ENCODE assay signal across 8 cellular contexts in the genomic region with DNA sequence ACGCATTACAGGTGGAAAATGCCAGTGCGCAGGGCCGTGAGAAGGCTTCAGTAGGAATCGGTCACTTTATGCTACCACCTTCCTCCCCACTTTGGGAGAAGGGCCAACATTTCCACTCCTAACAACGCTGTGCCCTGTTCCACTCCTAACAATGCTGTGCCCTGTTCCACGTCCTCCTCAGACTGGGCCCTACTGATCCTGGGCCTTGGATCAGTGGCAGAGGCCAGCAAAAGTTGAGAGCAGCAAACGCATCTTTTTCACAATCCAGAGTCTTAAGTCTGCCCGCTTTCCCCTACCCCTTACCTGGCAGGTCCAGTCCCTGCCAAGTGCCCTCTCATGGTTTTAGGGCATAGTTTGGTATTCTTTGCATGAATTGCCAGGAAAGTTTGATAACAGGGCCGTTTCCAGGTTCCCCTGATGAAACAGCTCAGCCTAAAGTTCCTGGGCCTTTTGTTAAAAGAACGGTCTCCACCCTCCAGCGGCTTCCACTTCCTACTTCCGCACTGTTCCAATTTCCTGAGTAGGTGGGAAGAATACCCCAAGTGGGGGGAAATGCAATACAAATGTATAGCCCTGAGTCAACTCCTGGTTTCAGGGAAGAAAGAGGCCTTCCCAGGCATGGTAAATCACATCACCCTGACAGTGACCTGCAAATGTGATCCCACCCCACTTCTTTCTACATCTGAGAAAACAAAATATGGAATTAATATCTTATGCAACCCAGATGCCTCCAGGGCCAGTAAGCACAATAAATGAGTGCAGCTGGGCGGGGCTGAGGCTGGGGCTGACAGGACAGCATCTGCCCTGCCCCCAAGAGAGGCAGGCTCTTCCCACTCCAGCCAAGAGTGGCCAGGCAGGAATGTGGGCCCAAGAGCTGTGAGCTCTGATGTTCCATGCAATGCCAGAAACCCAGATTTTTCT. TPM values are rescaled to one million over a fixed set of nuclear protein-coding genes. Genes with fewer than 3 reads are reported as not detected.
DNase-seq lines count a peak whose midpoint lies in the region; ATAC-seq, FAIRE-seq and TF ChIP-seq lines count a peak whose summit lies in the region.

No MANE protein-coding gene starts in this region.

- CTCF ChIA-PET in CD4-positive, alpha-beta T cell (lab: Charles Lee) = interaction anchor here (1.5 kb wide), 1 partner anchor 34 kb away, joined by 4 read pairs; no protein-coding TSS in a partner anchor
- CTCF ChIA-PET in CD8-positive, alpha-beta T cell (lab: Charles Lee) = interaction anchor here (0.8 to 2.1 kb wide), 3 partner anchors 29 to 136 kb away, joined by 3 to 7 read pairs (median 5); no protein-coding TSS in a partner anchor

- H3K4me3 ChIP-seq in Peyer's patch (no peak overlapping the region), fibroblast of mammary gland (ENCODE audit: control insufficient read depth, low read depth, low read length) (peak overlapping the region; percentile 37)
- no peak overlapping the region for H3K4me3 ChIP-seq in CD8-positive, alpha-beta T cell (ENCODE audit: low read depth, low read length)

- H3K27ac Mint-ChIP-seq in CD4-positive, alpha-beta T cell = peak overlapping the region; percentile 76
- peak overlapping the region in 6 of 10 donors; percentile 13 to 75 (median 66) for H3K27ac Mint-ChIP-seq in naive thymus-derived CD8-positive, alpha-beta T cell
- H3K27ac Mint-ChIP-seq in CD8-positive, alpha-beta T cell = no peak overlapping the region

- H3K36me3 Mint-ChIP-seq in CD4-positive, alpha-beta T cell (ENCODE audit: low read depth) = peaks cover 60% of the 10 kb centered on the region
- H3K36me3 Mint-ChIP-seq in naive thymus-derived CD8-positive, alpha-beta T cell = peaks cover 5 to 53% (median 10%) of the 10 kb centered on the region in 3 donors
- H3K36me3 Mint-ChIP-seq in CD8-positive, alpha-beta T cell = peaks cover 60% of the 10 kb centered on the region

- H3K36me3 ChIP-seq in Peyer's patch = peaks cover 0 to 41% (median 0%) of the 10 kb centered on the region in 3 donors
- peaks cover 15% of the 10 kb centered on the region for H3K36me3 ChIP-seq in CD8-positive, alpha-beta T cell (ENCODE audit: insufficient read depth, low read length)

- intact Hi-C loops in CD4-positive, alpha-beta T cell (cut with DNase I, micrococcal nuclease) = no loop called here
- intact Hi-C loops in CD8-positive, alpha-beta T cell (cut with DNase I, micrococcal nuclease) = no loop called here

- TF ChIP-seq CTCF in CD4-positive, alpha-beta T cell (IDR thresholded peaks at IDR 0.05) = no peak
- no peak for TF ChIP-seq CTCF in Peyer's patch (IDR thresholded peaks at IDR 0.05)
- TF ChIP-seq CTCF in fibroblast of mammary gland (conservative IDR thresholded peaks at IDR 0.05; ENCODE audit: control insufficient read depth, insufficient read depth, low read depth, low read length) = no peak
- no peak for TF ChIP-seq CTCF in CD8-positive, alpha-beta T cell (IDR thresholded peaks at IDR 0.05)

- POLR2A ChIA-PET in CD4-positive, alpha-beta T cell (lab: Charles Lee) = interaction anchor here (0.8 to 2.2 kb wide), 4 partner anchors 9 to 34 kb away, joined by 3 to 21 read pairs (median 4); partner anchors contain the start of genes KCTD10 and UBE3B
- POLR2A ChIA-PET in naive thymus-derived CD8-positive, alpha-beta T cell (lab: Charles Lee) = interaction anchor here (0.6 to 1.4 kb wide), 3 partner anchors 9 to 903 kb away, joined by 3 to 4 read pairs (median 3); no protein-coding TSS in a partner anchor
- POLR2A ChIA-PET in CD8-positive, alpha-beta T cell (lab: Charles Lee) = interaction anchor here (0.5 to 1.8 kb wide), 2 partner anchors 16 to 19 kb away, joined by 4 to 10 read pairs; partner anchors contain the start of genes KCTD10 and UBE3B

- H3K27ac ChIP-seq in CD4-positive, alpha-beta T cell (ENCODE audit: low read depth, low read length) = no peak overlapping the region
- peak overlapping the region; percentile 66 to 91 (median 80) for H3K27ac ChIP-seq in Peyer's patch
- no peak overlapping the region for H3K27ac ChIP-seq in CD8-positive, alpha-beta T cell (ENCODE audit: low read depth, low read length)

- no peaks in the 10 kb centered on the region for H3K27me3 ChIP-seq in CD4-positive, alpha-beta T cell (ENCODE audit: control insufficient read depth, insufficient read depth, low read length)
- no peaks in the 10 kb centered on the region for H3K27me3 ChIP-seq in Peyer's patch
- no peaks in the 10 kb centered on the region for H3K27me3 ChIP-seq in CD8-positive, alpha-beta T cell (ENCODE audit: insufficient read depth, low read length)

- peaks cover 0 to 38% (median 8%) of the 10 kb centered on the region in 4 donors for H3K4me1 ChIP-seq in Peyer's patch
- H3K4me1 ChIP-seq in CD8-positive, alpha-beta T cell (ENCODE audit: insufficient read depth, low read length) = peaks cover 16% of the 10 kb centered on the region

- DNase-seq in CD4-positive, alpha-beta T cell = no peak
- DNase-seq in Peyer's patch (peak; percentile 45 to 84 (median 63)), fibroblast of mammary gland (ENCODE audit: low read depth) (peak; percentile 96), frontal cortex (ENCODE audit: low spot score in 2 of 2) (no peak), activated T-cell treated with anti-CD3 and anti-CD28 coated beads for 4 hours (no peak)
- DNase-seq in naive thymus-derived CD8-positive, alpha-beta T cell = no peak
- DNase-seq in CD8-positive, alpha-beta T cell = no peak

- no peak overlapping the region for H3K4me3 Mint-ChIP-seq in CD4-positive, alpha-beta T cell
- H3K4me3 Mint-ChIP-seq in naive thymus-derived CD8-positive, alpha-beta T cell = peak overlapping the region in 4 of 10 donors; percentile 41 to 73 (median 70)
- no peak overlapping the region for H3K4me3 Mint-ChIP-seq in CD8-positive, alpha-beta T cell

- H3K4me1 Mint-ChIP-seq in CD4-positive, alpha-beta T cell (ENCODE audit: low read depth) = peaks cover 58% of the 10 kb centered on the region
- peaks cover 27 to 79% (median 66%) of the 10 kb centered on the region in 4 donors for H3K4me1 Mint-ChIP-seq in naive thymus-derived CD8-positive, alpha-beta T cell
- peaks cover 53% of the 10 kb centered on the region for H3K4me1 Mint-ChIP-seq in CD8-positive, alpha-beta T cell (ENCODE audit: low read depth)

- FAIRE-seq in frontal cortex (lab: Jason Lieb, UNC) = no peak

- TF ChIP-seq POLR2A in Peyer's patch (IDR thresholded peaks at IDR 0.05) = no peak

- H3K9me3 Mint-ChIP-seq in CD4-positive, alpha-beta T cell = no peaks in the 10 kb centered on the region
- no peaks in the 10 kb centered on the region for H3K9me3 Mint-ChIP-seq in naive thymus-derived CD8-positive, alpha-beta T cell
- no peaks in the 10 kb centered on the region for H3K9me3 Mint-ChIP-seq in CD8-positive, alpha-beta T cell

- no peak for ATAC-seq in CD4-positive, alpha-beta T cell (ENCODE audit: poor library complexity)
- no peak for ATAC-seq in naive thymus-derived CD8-positive, alpha-beta T cell
- no peak for ATAC-seq in HG02763 (IDR thresholded peaks at IDR 0.05; ENCODE audit: unreplicated experiment)
- ATAC-seq in CD8-positive, alpha-beta T cell = no peak

- no peaks in the 10 kb centered on the region for H3K27me3 Mint-ChIP-seq in CD4-positive, alpha-beta T cell
- no peaks in the 10 kb centered on the region for H3K27me3 Mint-ChIP-seq in naive thymus-derived CD8-positive, alpha-beta T cell
- no peaks in the 10 kb centered on the region for H3K27me3 Mint-ChIP-seq in CD8-positive, alpha-beta T cell (ENCODE audit: low read depth)

- H3K9me3 ChIP-seq in CD4-positive, alpha-beta T cell (ENCODE audit: control insufficient read depth, low read length) = no peaks in the 10 kb centered on the region
- no peaks in the 10 kb centered on the region for H3K9me3 ChIP-seq in Peyer's patch
- H3K9me3 ChIP-seq in CD8-positive, alpha-beta T cell (ENCODE audit: low read length) = no peaks in the 10 kb centered on the region

RNA-seq across cellular contexts. Expression of gene KCTD10, which starts 15.0 kb away (rescaled TPM):
- total RNA-seq in CD4-positive, alpha-beta T cell = 10 to 100 TPM; 24.2 to 26.1 TPM
- 10 to 100 TPM; 18.4 to 53.6 (median 28.8) TPM for total RNA-seq in Peyer's patch
- total RNA-seq in naive thymus-derived CD8-positive, alpha-beta T cell = 10 to 100 TPM; 25.8 to 30.0 TPM
- polyA plus RNA-seq in naive thymus-derived CD8-positive, alpha-beta T cell = 10 to 100 TPM; 16.3 to 21.6 (median 20.0) TPM
- 42.8 TPM for total RNA-seq in frontal cortex
- total RNA-seq in CD8-positive, alpha-beta T cell = 10 to 100 TPM; 26.2 to 31.3 TPM

RNA-seq across cellular contexts. Expression of gene UBE3B, which starts 15.3 kb away (rescaled TPM):
- total RNA-seq in CD4-positive, alpha-beta T cell = 10 to 100 TPM; 17.2 to 19.9 TPM
- total RNA-seq in Peyer's patch (10 to 100 TPM; 43.8 to 77.0 (median 57.3) TPM), frontal cortex (15.5 TPM)
- total RNA-seq in naive thymus-derived CD8-positive, alpha-beta T cell = 10 to 100 TPM; 46.9 to 48.7 TPM
- 10 to 100 TPM; 14.0 to 19.4 (median 17.1) TPM for polyA plus RNA-seq in naive thymus-derived CD8-positive, alpha-beta T cell
- 10 to 100 TPM; 16.5 to 17.8 TPM for total RNA-seq in CD8-positive, alpha-beta T cell

Comparison
In these comparisons a context has a peak if more than half of its experiments do, and no peak if none do; other contexts are left out.
1. DNase-seq: peak in Peyer's patch (3 of 3) and fibroblast of mammary gland (single experiment); none in CD4-positive, alpha-beta T cell (0 of 10), naive thymus-derived CD8-positive, alpha-beta T cell (0 of 10), frontal cortex (0 of 2), activated T-cell treated with anti-CD3 and anti-CD28 coated beads for 4 hours (single experiment) and CD8-positive, alpha-beta T cell (0 of 7).
2. H3K27ac ChIP-seq: peak in Peyer's patch (4 of 4); none in CD4-positive, alpha-beta T cell (single experiment) and CD8-positive, alpha-beta T cell (single experiment).